In genomic region chr14:67773844-67774377, GRCh38 we compare ENCODE assay signal across 21 cellular contexts.
"Had no signal": no experiment of that assay in that cellular context is flagged by ENCODE, and none has a peak within 500 bp of the region (broad histone marks: within the 10 kb centered on the region; RNA-seq: fewer than 3 reads in every experiment).

No MANE protein-coding gene starts in this region.

- H3K9me3 ChIP-seq: colonic mucosa, lower lobe of right lung, prostate gland, spleen, thoracic aorta, tibial nerve, upper lobe of left lung had no signal

- H3K27me3 ChIP-seq: colonic mucosa, spleen, tibial nerve, upper lobe of left lung had no signal

- ATAC-seq: left ventricle myocardium superior; lower lobe of right lung; naive thymus-derived CD8-positive, alpha-beta T cell; right cardiac atrium; stimulated activated memory B cell treated with anti-CD40 and anti-IgM and Interleukin-4, amounts not matched to agents 10 μg/mL and 1 μg/mL and 100 μg/mL, for 72 hours; stimulated activated naive CD8-positive, alpha-beta T cell treated with anti-CD3 and anti-CD28 coated beads, Interleukin-15, Interleukin-2, amounts not matched to agents 100 U/mL and 50 U/mL, for 24 hours had no signal

- DNase-seq: colonic mucosa; effector memory CD4-positive, alpha-beta T cell; erythroblast; hypothalamus; immature natural killer cell; left ventricle myocardium superior; lower lobe of right lung; naive thymus-derived CD8-positive, alpha-beta T cell; nephron progenitor cell; nucleus accumbens; right cardiac atrium; spleen; stimulated activated CD4-positive, alpha-beta T cell treated with anti-CD3 and anti-CD28 coated beads, Interleukin-4, amount 100 ng/mL, for 4 hours; stimulated activated naive CD8-positive, alpha-beta T cell treated with anti-CD3 and anti-CD28 coated beads, Interleukin-15, Interleukin-2, amounts not matched to agents 100 U/mL and 50 U/mL, for 24 hours; substantia nigra; upper lobe of left lung had no signal

- H3K27ac ChIP-seq: colonic mucosa, lower lobe of right lung, prostate gland, skin epidermis, spleen, thoracic aorta, tibial nerve, upper lobe of left lung had no signal

- H3K4me3 ChIP-seq: colonic mucosa, lower lobe of right lung, prostate gland, skin epidermis, spleen, thoracic aorta, tibial nerve, upper lobe of left lung had no signal

- H3K4me1 ChIP-seq: colonic mucosa, lower lobe of right lung, prostate gland, spleen, tibial nerve, upper lobe of left lung had no signal
